Comparison of ENCODE assay signal across 1 cellular context in the genomic region with DNA sequence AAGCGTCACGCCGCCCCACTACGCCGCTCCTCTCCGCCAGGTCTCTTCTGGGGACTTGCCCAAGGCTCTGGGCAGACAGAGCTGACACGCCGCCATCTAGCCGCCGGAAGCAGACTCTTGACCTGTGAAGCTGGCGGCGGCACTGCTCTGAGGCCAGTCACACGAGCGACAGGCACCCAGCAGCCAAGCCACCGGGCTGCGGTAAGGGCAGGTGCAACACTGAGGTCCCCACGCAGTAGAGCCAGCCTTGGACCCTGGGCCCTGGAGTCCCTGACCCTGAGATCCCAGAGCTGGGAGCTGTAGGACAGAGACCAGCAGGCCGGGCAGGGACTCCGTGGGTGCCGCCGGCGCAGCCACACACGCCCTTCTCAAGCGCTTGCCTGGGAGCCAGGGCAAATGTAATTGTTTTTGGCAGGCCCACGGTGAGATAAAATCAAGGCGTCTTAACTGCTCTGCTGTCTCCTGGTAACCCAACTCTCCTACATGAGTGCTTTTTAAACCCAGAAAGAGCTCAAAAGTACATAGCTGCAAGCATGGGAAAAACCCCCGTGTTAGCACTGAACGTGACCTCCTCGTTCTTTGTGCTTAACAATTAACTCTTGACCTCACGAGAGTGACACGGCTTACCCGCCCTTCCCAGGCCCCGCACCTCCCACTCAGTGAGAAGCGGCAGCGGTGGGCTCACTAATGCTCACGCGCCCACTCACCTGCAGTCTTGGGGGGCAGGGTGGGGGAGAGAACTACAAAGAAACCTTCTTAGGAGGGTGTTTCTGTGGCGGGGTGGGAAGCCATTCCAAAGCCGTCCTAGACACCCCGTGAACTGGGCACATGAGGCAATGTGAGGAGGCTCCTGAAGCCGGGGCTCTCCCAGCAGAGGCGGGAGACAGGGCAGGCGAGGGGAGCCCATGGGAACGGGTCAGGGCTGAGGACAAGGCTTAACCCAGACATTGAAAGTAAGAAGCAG.
TF ChIP-seq lines count a peak whose summit lies in the region.

No MANE protein-coding gene starts in this region.

TF ChIP-seq in HepG2, 621 proteins besides CTCF, POLR2A, EP300 and RAD21 (continued from another document):
- TF ChIP-seq, protein P1, sequence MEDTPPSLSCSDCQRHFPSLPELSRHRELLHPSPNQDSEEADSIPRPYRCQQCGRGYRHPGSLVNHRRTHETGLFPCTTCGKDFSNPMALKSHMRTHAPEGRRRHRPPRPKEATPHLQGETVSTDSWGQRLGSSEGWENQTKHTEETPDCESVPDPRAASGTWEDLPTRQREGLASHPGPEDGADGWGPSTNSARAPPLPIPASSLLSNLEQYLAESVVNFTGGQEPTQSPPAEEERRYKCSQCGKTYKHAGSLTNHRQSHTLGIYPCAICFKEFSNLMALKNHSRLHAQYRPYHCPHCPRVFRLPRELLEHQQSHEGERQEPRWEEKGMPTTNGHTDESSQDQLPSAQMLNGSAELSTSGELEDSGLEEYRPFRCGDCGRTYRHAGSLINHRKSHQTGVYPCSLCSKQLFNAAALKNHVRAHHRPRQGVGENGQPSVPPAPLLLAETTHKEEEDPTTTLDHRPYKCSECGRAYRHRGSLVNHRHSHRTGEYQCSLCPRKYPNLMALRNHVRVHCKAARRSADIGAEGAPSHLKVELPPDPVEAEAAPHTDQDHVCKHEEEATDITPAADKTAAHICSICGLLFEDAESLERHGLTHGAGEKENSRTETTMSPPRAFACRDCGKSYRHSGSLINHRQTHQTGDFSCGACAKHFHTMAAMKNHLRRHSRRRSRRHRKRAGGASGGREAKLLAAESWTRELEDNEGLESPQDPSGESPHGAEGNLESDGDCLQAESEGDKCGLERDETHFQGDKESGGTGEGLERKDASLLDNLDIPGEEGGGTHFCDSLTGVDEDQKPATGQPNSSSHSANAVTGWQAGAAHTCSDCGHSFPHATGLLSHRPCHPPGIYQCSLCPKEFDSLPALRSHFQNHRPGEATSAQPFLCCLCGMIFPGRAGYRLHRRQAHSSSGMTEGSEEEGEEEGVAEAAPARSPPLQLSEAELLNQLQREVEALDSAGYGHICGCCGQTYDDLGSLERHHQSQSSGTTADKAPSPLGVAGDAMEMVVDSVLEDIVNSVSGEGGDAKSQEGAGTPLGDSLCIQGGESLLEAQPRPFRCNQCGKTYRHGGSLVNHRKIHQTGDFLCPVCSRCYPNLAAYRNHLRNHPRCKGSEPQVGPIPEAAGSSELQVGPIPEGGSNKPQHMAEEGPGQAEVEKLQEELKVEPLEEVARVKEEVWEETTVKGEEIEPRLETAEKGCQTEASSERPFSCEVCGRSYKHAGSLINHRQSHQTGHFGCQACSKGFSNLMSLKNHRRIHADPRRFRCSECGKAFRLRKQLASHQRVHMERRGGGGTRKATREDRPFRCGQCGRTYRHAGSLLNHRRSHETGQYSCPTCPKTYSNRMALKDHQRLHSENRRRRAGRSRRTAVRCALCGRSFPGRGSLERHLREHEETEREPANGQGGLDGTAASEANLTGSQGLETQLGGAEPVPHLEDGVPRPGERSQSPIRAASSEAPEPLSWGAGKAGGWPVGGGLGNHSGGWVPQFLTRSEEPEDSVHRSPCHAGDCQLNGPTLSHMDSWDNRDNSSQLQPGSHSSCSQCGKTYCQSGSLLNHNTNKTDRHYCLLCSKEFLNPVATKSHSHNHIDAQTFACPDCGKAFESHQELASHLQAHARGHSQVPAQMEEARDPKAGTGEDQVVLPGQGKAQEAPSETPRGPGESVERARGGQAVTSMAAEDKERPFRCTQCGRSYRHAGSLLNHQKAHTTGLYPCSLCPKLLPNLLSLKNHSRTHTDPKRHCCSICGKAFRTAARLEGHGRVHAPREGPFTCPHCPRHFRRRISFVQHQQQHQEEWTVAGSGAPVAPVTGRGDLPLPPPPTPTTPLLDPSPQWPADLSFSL (CRISPR knock-in tag; IDR thresholded peaks at IDR 0.05): no peak
- TF ChIP-seq POLR2AphosphoS5 (IDR thresholded peaks at IDR 0.05; ENCODE audit: low read depth, low read length) (no peak), HOXA3 (CRISPR knock-in tag; IDR thresholded peaks at IDR 0.05) (peak; percentile 65), TCF12 (IDR thresholded peaks at IDR 0.05) (no peak), TCF12 (CRISPR knock-in tag; IDR thresholded peaks at IDR 0.05) (0 out of 2 replicates have a peak, but pooled peaks have one; percentile 11), TBX2 (CRISPR knock-in tag; IDR thresholded peaks at IDR 0.05; ENCODE audit: borderline replicate concordance) (peak; percentile 45; the same call in 1 of the 2 replicates)
- TF ChIP-seq, protein P2, sequence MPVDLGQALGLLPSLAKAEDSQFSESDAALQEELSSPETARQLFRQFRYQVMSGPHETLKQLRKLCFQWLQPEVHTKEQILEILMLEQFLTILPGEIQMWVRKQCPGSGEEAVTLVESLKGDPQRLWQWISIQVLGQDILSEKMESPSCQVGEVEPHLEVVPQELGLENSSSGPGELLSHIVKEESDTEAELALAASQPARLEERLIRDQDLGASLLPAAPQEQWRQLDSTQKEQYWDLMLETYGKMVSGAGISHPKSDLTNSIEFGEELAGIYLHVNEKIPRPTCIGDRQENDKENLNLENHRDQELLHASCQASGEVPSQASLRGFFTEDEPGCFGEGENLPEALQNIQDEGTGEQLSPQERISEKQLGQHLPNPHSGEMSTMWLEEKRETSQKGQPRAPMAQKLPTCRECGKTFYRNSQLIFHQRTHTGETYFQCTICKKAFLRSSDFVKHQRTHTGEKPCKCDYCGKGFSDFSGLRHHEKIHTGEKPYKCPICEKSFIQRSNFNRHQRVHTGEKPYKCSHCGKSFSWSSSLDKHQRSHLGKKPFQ (CRISPR knock-in tag; IDR thresholded peaks at IDR 0.05; ENCODE audit: insufficient replicate concordance): no peak
- TF ChIP-seq, protein P3, sequence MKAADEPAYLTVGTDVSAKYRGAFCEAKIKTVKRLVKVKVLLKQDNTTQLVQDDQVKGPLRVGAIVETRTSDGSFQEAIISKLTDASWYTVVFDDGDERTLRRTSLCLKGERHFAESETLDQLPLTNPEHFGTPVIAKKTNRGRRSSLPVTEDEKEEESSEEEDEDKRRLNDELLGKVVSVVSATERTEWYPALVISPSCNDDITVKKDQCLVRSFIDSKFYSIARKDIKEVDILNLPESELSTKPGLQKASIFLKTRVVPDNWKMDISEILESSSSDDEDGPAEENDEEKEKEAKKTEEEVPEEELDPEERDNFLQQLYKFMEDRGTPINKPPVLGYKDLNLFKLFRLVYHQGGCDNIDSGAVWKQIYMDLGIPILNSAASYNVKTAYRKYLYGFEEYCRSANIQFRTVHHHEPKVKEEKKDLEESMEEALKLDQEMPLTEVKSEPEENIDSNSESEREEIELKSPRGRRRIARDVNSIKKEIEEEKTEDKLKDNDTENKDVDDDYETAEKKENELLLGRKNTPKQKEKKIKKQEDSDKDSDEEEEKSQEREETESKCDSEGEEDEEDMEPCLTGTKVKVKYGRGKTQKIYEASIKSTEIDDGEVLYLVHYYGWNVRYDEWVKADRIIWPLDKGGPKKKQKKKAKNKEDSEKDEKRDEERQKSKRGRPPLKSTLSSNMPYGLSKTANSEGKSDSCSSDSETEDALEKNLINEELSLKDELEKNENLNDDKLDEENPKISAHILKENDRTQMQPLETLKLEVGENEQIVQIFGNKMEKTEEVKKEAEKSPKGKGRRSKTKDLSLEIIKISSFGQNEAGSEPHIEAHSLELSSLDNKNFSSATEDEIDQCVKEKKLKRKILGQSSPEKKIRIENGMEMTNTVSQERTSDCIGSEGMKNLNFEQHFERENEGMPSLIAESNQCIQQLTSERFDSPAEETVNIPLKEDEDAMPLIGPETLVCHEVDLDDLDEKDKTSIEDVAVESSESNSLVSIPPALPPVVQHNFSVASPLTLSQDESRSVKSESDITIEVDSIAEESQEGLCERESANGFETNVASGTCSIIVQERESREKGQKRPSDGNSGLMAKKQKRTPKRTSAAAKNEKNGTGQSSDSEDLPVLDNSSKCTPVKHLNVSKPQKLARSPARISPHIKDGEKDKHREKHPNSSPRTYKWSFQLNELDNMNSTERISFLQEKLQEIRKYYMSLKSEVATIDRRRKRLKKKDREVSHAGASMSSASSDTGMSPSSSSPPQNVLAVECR (CRISPR knock-in tag; IDR thresholded peaks at IDR 0.05; ENCODE audit: borderline replicate concordance): peak; percentile 14; the same call in 1 of the 2 replicates
- TF ChIP-seq, protein P4, sequence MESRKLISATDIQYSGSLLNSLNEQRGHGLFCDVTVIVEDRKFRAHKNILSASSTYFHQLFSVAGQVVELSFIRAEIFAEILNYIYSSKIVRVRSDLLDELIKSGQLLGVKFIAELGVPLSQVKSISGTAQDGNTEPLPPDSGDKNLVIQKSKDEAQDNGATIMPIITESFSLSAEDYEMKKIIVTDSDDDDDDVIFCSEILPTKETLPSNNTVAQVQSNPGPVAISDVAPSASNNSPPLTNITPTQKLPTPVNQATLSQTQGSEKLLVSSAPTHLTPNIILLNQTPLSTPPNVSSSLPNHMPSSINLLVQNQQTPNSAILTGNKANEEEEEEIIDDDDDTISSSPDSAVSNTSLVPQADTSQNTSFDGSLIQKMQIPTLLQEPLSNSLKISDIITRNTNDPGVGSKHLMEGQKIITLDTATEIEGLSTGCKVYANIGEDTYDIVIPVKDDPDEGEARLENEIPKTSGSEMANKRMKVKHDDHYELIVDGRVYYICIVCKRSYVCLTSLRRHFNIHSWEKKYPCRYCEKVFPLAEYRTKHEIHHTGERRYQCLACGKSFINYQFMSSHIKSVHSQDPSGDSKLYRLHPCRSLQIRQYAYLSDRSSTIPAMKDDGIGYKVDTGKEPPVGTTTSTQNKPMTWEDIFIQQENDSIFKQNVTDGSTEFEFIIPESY (CRISPR knock-in tag; IDR thresholded peaks at IDR 0.05): peak; percentile 94
TF ChIP-seq in HepG2: peak in this region for 17.
